24 cellular contexts compared by ENCODE assay signal in genomic region chr18:49023938-49024341, GRCh38.
DNase-seq lines count a peak whose midpoint lies in the region; ATAC-seq, FAIRE-seq and TF ChIP-seq lines count a peak whose summit lies in the region.
"Had no signal": no experiment of that assay in that cellular context is flagged by ENCODE, and none has a peak within 500 bp of the region (broad histone marks: within the 10 kb centered on the region; RNA-seq: fewer than 3 reads in every experiment).

No MANE protein-coding gene starts in this region.

- H3K9me3 Mint-ChIP-seq in activated naive CD8-positive, alpha-beta T cell treated with anti-CD3 and anti-CD28 coated beads for 36 hours = no peaks in the 10 kb centered on the region
- no peaks in the 10 kb centered on the region for H3K9me3 Mint-ChIP-seq in Calu3 (ENCODE audit: low read depth, unreplicated experiment)
- H3K9me3 Mint-ChIP-seq: activated CD4-positive, alpha-beta T cell treated with anti-CD3 and anti-CD28 coated beads, Interleukin-2, amount 10 ng/mL, durations not matched to agents 24 days and 14 days; activated naive CD4-positive, alpha-beta T cell treated with anti-CD3 and anti-CD28 coated beads, Interleukin-2, amount 50 U/mL, for 24 hours; CD8-positive, alpha-beta T cell; HFFc6; IgD-negative memory B cell; nephron had no signal

- H3K36me3 Mint-ChIP-seq in activated naive CD8-positive, alpha-beta T cell treated with anti-CD3 and anti-CD28 coated beads for 36 hours = no peaks in the 10 kb centered on the region
- H3K36me3 Mint-ChIP-seq in Calu3 (ENCODE audit: insufficient read depth, unreplicated experiment) = peaks cover 13% of the 10 kb centered on the region
- H3K36me3 Mint-ChIP-seq: activated naive CD4-positive, alpha-beta T cell treated with anti-CD3 and anti-CD28 coated beads, Interleukin-2, amount 50 U/mL, for 24 hours; CD8-positive, alpha-beta T cell had no signal

- no peak for ATAC-seq in Right ventricle myocardium superior (ENCODE audit: poor library complexity)
- ATAC-seq: CD8-positive, alpha-beta T cell had no signal

- no TSS peak for BruUV-seq in Calu3 (replicated peaks; lab: Mats Ljungman, UMichigan)

- H3K4me1 Mint-ChIP-seq in activated naive CD8-positive, alpha-beta T cell treated with anti-CD3 and anti-CD28 coated beads for 36 hours = peaks cover 2% of the 10 kb centered on the region
- H3K4me1 Mint-ChIP-seq in Calu3 (ENCODE audit: low read depth, unreplicated experiment) = no peaks in the 10 kb centered on the region
- H3K4me1 Mint-ChIP-seq: activated naive CD4-positive, alpha-beta T cell treated with anti-CD3 and anti-CD28 coated beads, Interleukin-2, amount 50 U/mL, for 24 hours; nephron had no signal

- no peak overlapping the region for H3K4me3 ChIP-seq in right atrium auricular region
- H3K4me3 ChIP-seq in WERI-Rb-1 (ENCODE audit: low read depth, low read length) = no peak overlapping the region
- H3K4me3 ChIP-seq: smooth muscle cell, suprapubic skin had no signal

- H3K9me3 ChIP-seq in right atrium auricular region = no peaks in the 10 kb centered on the region
- peaks cover 11% of the 10 kb centered on the region for H3K9me3 ChIP-seq in WERI-Rb-1 (ENCODE audit: severe bottlenecking)
- H3K9me3 ChIP-seq: suprapubic skin had no signal

- TF ChIP-seq CTCF in right atrium auricular region (IDR thresholded peaks at IDR 0.05) = no peak
- TF ChIP-seq CTCF in WERI-Rb-1 (IDR thresholded peaks at IDR 0.05; ENCODE audit: low read depth, low read length) = no peak
- TF ChIP-seq CTCF in Calu3 (IDR thresholded peaks at IDR 0.05; ENCODE audit: unreplicated experiment) = no peak

- H3K4me3 Mint-ChIP-seq in activated naive CD8-positive, alpha-beta T cell treated with anti-CD3 and anti-CD28 coated beads for 36 hours = no peak overlapping the region
- no peak overlapping the region for H3K4me3 Mint-ChIP-seq in Calu3 (ENCODE audit: low read depth, unreplicated experiment)
- H3K4me3 Mint-ChIP-seq: activated CD4-positive, alpha-beta T cell treated with anti-CD3 and anti-CD28 coated beads, Interleukin-2, amount 10 ng/mL, durations not matched to agents 24 days and 14 days; activated naive CD4-positive, alpha-beta T cell treated with anti-CD3 and anti-CD28 coated beads, Interleukin-2, amount 50 U/mL, for 24 hours; CD8-positive, alpha-beta T cell; HFFc6; nephron had no signal

- H3K27me3 Mint-ChIP-seq in activated naive CD8-positive, alpha-beta T cell treated with anti-CD3 and anti-CD28 coated beads for 36 hours = no peaks in the 10 kb centered on the region
- no peaks in the 10 kb centered on the region for H3K27me3 Mint-ChIP-seq in Calu3 (ENCODE audit: unreplicated experiment)
- H3K27me3 Mint-ChIP-seq: activated naive CD4-positive, alpha-beta T cell treated with anti-CD3 and anti-CD28 coated beads, Interleukin-2, amount 50 U/mL, for 24 hours had no signal

- DNase-seq in right atrium auricular region (ENCODE audit: low spot score) (peak; percentile 42), Right ventricle myocardium superior (no peak), WERI-Rb-1 (no peak), mesenteric fat pad (ENCODE audit: low spot score) (peak; percentile 80), ureter (ENCODE audit: low spot score) (peak; percentile 35), frontal cortex (ENCODE audit: low spot score in 2 of 2) (no peak), Calu3 (no peak)
- no peak for DNase-seq in activated naive CD8-positive, alpha-beta T cell treated with anti-CD3 and anti-CD28 coated beads for 36 hours
- DNase-seq: activated CD4-positive, alpha-beta T cell treated with anti-CD3 and anti-CD28 coated beads, Interleukin-2, amount 10 ng/mL, durations not matched to agents 24 days and 14 days; activated T-cell treated with anti-CD3 and anti-CD28 coated beads for 4 hours; DMS79; HFFc6; mammary epithelial cell; NCI-H2081; NCI-H446 treated with DMSO at 0.1 percent for 48 hours; RPMI8226; stimulated activated CD4-positive, alpha-beta T cell treated with anti-CD3 and anti-CD28 coated beads, Interleukin-4, amount 100 ng/mL, for 4 hours had no signal

- H3K4me1 ChIP-seq in right atrium auricular region = no peaks in the 10 kb centered on the region

- H3K27me3 ChIP-seq in right atrium auricular region = no peaks in the 10 kb centered on the region
- H3K27me3 ChIP-seq in WERI-Rb-1 (ENCODE audit: insufficient read depth, low read depth, severe bottlenecking) = no peaks in the 10 kb centered on the region
- H3K27me3 ChIP-seq: suprapubic skin had no signal

- no peaks in the 10 kb centered on the region for H3K36me3 ChIP-seq in right atrium auricular region
- no peaks in the 10 kb centered on the region for H3K36me3 ChIP-seq in WERI-Rb-1
- H3K36me3 ChIP-seq: suprapubic skin had no signal

- no peak overlapping the region for H3K27ac Mint-ChIP-seq in activated naive CD8-positive, alpha-beta T cell treated with anti-CD3 and anti-CD28 coated beads for 36 hours
- no peak overlapping the region for H3K27ac Mint-ChIP-seq in Calu3 (ENCODE audit: unreplicated experiment)
- H3K27ac Mint-ChIP-seq: activated CD4-positive, alpha-beta T cell treated with anti-CD3 and anti-CD28 coated beads, Interleukin-2, amount 10 ng/mL, durations not matched to agents 24 days and 14 days; activated naive CD4-positive, alpha-beta T cell treated with anti-CD3 and anti-CD28 coated beads, Interleukin-2, amount 50 U/mL, for 24 hours; CD8-positive, alpha-beta T cell; HFFc6 had no signal

- H3K27ac ChIP-seq in right atrium auricular region = no peak overlapping the region
- H3K27ac ChIP-seq in WERI-Rb-1 = peak overlapping the region; percentile 69; the same call in 1 of the 2 replicates
- H3K27ac ChIP-seq: suprapubic skin had no signal

- intact Hi-C loops in Right ventricle myocardium superior (cut with DNase I) (no loop called here), Calu3 (cut with micrococcal nuclease; ENCODE audit: unreplicated experiment) (loop anchor here (2.0 to 5.0 kb wide), 2 partner anchors 155 to 213 kb away; no protein-coding TSS in a partner anchor)

- FAIRE-seq in frontal cortex (lab: Jason Lieb, UNC) = no peak
- FAIRE-seq: endometrium had no signal

- CTCF ChIA-PET in Calu3 (lab: Charles Lee) = no interaction called here

Comparison
In these comparisons a context has a peak if more than half of its experiments do, and no peak if none do; other contexts are left out.
1. DNase-seq: peak in right atrium auricular region (single experiment), mesenteric fat pad (single experiment) and ureter (single experiment); none in Right ventricle myocardium superior (single experiment), WERI-Rb-1 (single experiment), frontal cortex (0 of 2), activated naive CD8-positive, alpha-beta T cell treated with anti-CD3 and anti-CD28 coated beads for 36 hours (single experiment) and Calu3 (single experiment).